In genomic region chr7:92723978-92724377, GRCh38 we compare ENCODE assay signal across 13 cellular contexts.
DNase-seq lines count a peak whose midpoint lies in the region; ATAC-seq, FAIRE-seq and TF ChIP-seq lines count a peak whose summit lies in the region.
"Had no signal": no experiment of that assay in that cellular context is flagged by ENCODE, and none has a peak within 500 bp of the region (broad histone marks: within the 10 kb centered on the region; RNA-seq: fewer than 3 reads in every experiment).

No MANE protein-coding gene starts in this region.

- H3F3A ChIP-seq in smooth muscle cell (ENCODE audit: low read depth) = peaks cover 12% of the 10 kb centered on the region

- peaks cover 28% of the 10 kb centered on the region for H3K4me1 Mint-ChIP-seq in astrocyte (ENCODE audit: low read depth, unreplicated experiment)

- H3K4me2 ChIP-seq in KMS-11 (peak overlapping the region; percentile 66; the same call in 1 of the 2 replicates), astrocyte (ENCODE audit: low read length) (peak overlapping the region; percentile 35), smooth muscle cell (peak overlapping the region; percentile 66)

- peaks cover 11% of the 10 kb centered on the region; the same call in 1 of the 2 replicates for H3K36me3 ChIP-seq in KMS-11 (ENCODE audit: insufficient read depth)
- peaks cover 20% of the 10 kb centered on the region for H3K36me3 ChIP-seq in astrocyte (ENCODE audit: insufficient read depth, low read length)
- peaks cover 5% of the 10 kb centered on the region for H3K36me3 ChIP-seq in smooth muscle cell (ENCODE audit: low read depth)

- H3K4me1 ChIP-seq in KMS-11 (ENCODE audit: low read depth, poor library complexity, severe bottlenecking) = peaks cover 98% of the 10 kb centered on the region
- peaks cover 25% of the 10 kb centered on the region for H3K4me1 ChIP-seq in astrocyte (ENCODE audit: insufficient read depth, low read length)
- H3K4me1 ChIP-seq in smooth muscle cell (ENCODE audit: low read depth) = peaks cover 18% of the 10 kb centered on the region

- no peak overlapping the region for H3K4me3 ChIP-seq in KMS-11 (IDR thresholded peaks at IDR 0.05; ENCODE audit: insufficient read depth, low read depth, low read length)
- no peak overlapping the region for H3K4me3 ChIP-seq in astrocyte (ENCODE audit: insufficient read depth, low read depth, low read length)
- H3K4me3 ChIP-seq in smooth muscle cell = no peak overlapping the region

- H3K27ac Mint-ChIP-seq in astrocyte (ENCODE audit: unreplicated experiment) = peak overlapping the region; percentile 89

- no peaks in the 10 kb centered on the region for H3K27me3 ChIP-seq in KMS-11 (ENCODE audit: insufficient read depth, low read depth)
- no peaks in the 10 kb centered on the region for H3K27me3 ChIP-seq in astrocyte (ENCODE audit: insufficient read depth, low read length)
- H3K27me3 ChIP-seq in smooth muscle cell (ENCODE audit: low read depth) = no peaks in the 10 kb centered on the region

- H3K79me2 ChIP-seq in KMS-11 (ENCODE audit: insufficient read depth, low read depth) (peaks cover 96% of the 10 kb centered on the region), astrocyte (ENCODE audit: insufficient read depth, low read length) (peaks cover 87% of the 10 kb centered on the region), smooth muscle cell (ENCODE audit: low read depth) (peaks cover 85% of the 10 kb centered on the region)

- WGBS in smooth muscle cell (ENCODE audit: low lambda C conversion rate) = 63% methylated on average over 5 of the region's 5 CpGs

- H2AFZ ChIP-seq in KMS-11 (ENCODE audit: low read depth) (no peak overlapping the region), astrocyte (ENCODE audit: low read depth, low read length) (no peak overlapping the region), smooth muscle cell (ENCODE audit: low read depth) (no peak overlapping the region)

- ATAC-seq in GM21447 (IDR thresholded peaks at IDR 0.05; ENCODE audit: unreplicated experiment) = no peak

- H4K20me1 ChIP-seq in KMS-11 (ENCODE audit: insufficient read depth) = no peaks in the 10 kb centered on the region
- H4K20me1 ChIP-seq in astrocyte (ENCODE audit: insufficient read depth, low read length) = no peaks in the 10 kb centered on the region
- H4K20me1 ChIP-seq in smooth muscle cell (ENCODE audit: low read depth) = peaks cover 68% of the 10 kb centered on the region

- no peak for FAIRE-seq in astrocyte (lab: Jason Lieb, UNC)
- FAIRE-seq: GM18507 had no signal

- no peak for DNase-seq in astrocyte (ENCODE audit: low read depth)
- peak; percentile 56 for DNase-seq in iPS-NIHi7 (ENCODE audit: extremely low spot score)
- DNase-seq in smooth muscle cell (lab: John Stamatoyannopoulos, UW; ENCODE audit: unreplicated experiment) = no peak
- DNase-seq in GM13977 (ENCODE audit: low spot score) = no peak
- no peak for DNase-seq in mucosa of gallbladder (ENCODE audit: low spot score)
- DNase-seq: activated CD8-positive, alpha-beta memory T cell treated with anti-CD3 and anti-CD28 coated beads, Interleukin-2, amount 50 U/mL, for 48 hours; caudate nucleus; DMS53; nucleus accumbens; T-helper 2 cell had no signal

- no peaks in the 10 kb centered on the region for H3K27me3 Mint-ChIP-seq in astrocyte (ENCODE audit: low read depth, unreplicated experiment)

- peaks cover 1% of the 10 kb centered on the region for H3K9me3 Mint-ChIP-seq in astrocyte (ENCODE audit: unreplicated experiment)

- H3K9ac ChIP-seq in KMS-11 (no peak overlapping the region), astrocyte (ENCODE audit: low read length) (no peak overlapping the region), smooth muscle cell (ENCODE audit: low read depth) (no peak overlapping the region)

- in situ Hi-C loops in GM13977 (cut with MboI; ENCODE audit: low pct_unique_long_range_greater_than_20kb, low sequenced_read_pairs, unreplicated experiment) = no loop called here

- H3K27ac ChIP-seq in KMS-11 (no peak overlapping the region; the same call in 1 of the 2 replicates), astrocyte (ENCODE audit: low read depth, low read length) (peak overlapping the region; percentile 65), smooth muscle cell (ENCODE audit: low read depth) (peak overlapping the region; percentile 55)

- TF ChIP-seq CTCF in KMS-11 (conservative IDR thresholded peaks at IDR 0.05; ENCODE audit: low read depth, low read length) (no peak), astrocyte (IDR thresholded peaks at IDR 0.05; ENCODE audit: insufficient read depth, low read depth, low read length) (no peak), smooth muscle cell (IDR thresholded peaks at IDR 0.05; ENCODE audit: borderline replicate concordance, insufficient read depth, poor library complexity, severe bottlenecking) (no peak), GM13977 (IDR thresholded peaks at IDR 0.05; ENCODE audit: extremely low read depth, insufficient read depth, missing control alignments) (no peak)

- peaks cover 12% of the 10 kb centered on the region for H3K36me3 Mint-ChIP-seq in astrocyte (ENCODE audit: low read depth, unreplicated experiment)

- H3K4me3 Mint-ChIP-seq in astrocyte (ENCODE audit: unreplicated experiment) = peak overlapping the region; percentile 29

- no peaks in the 10 kb centered on the region for H3K9me3 ChIP-seq in astrocyte (ENCODE audit: insufficient read depth, low read depth, low read length)
- no peaks in the 10 kb centered on the region for H3K9me3 ChIP-seq in smooth muscle cell (replicated peaks; ENCODE audit: low read depth)
